ENCODE assay signal across 11 cellular contexts in genomic region chr20:528923-529594, GRCh38. TPM values are rescaled to one million over a fixed set of nuclear protein-coding genes. Genes with fewer than 3 reads are reported as not detected.
DNase-seq lines count a peak whose midpoint lies in the region; ATAC-seq, FAIRE-seq and TF ChIP-seq lines count a peak whose summit lies in the region.
"Had no signal": no experiment of that assay in that cellular context is flagged by ENCODE, and none has a peak within 500 bp of the region (broad histone marks: within the 10 kb centered on the region; RNA-seq: fewer than 3 reads in every experiment).

No MANE protein-coding gene starts in this region.

- H3K4me3 ChIP-seq in PC-3 (ENCODE audit: low read length), result no peak overlapping the region

- no peaks in the 10 kb centered on the region for H3K9me2 ChIP-seq in PC-3 (replicated peaks; ENCODE audit: low read length)

- H3K9me3 Mint-ChIP-seq in activated CD8-positive, alpha-beta memory T cell treated with anti-CD3 and anti-CD28 coated beads, Interleukin-2, amount 10 ng/mL, durations not matched to agents 7 days and 5 days (ENCODE audit: low read depth), result peaks cover 14% of the 10 kb centered on the region
- H3K9me3 Mint-ChIP-seq in stimulated activated effector memory CD8-positive, alpha-beta T cell treated with anti-CD3 and anti-CD28 coated beads, Interleukin-12 subunit alpha, Interleukin-12 subunit beta, amount 100 ng/mL, for 72 hours, result peaks cover 9% of the 10 kb centered on the region

- DNase-seq in activated CD8-positive, alpha-beta memory T cell treated with anti-CD3 and anti-CD28 coated beads, Interleukin-2, amount 10 ng/mL, durations not matched to agents 7 days and 5 days, result no peak
- no peak for DNase-seq in activated CD8-positive, alpha-beta memory T cell treated with anti-CD3 and anti-CD28 coated beads, Interleukin-2, amount 50 U/mL, for 4 hours
- peak; percentile 70 for DNase-seq in PC-3
- peak; percentile 72 for DNase-seq in fibroblast of gingiva (ENCODE audit: low read depth)
- DNase-seq in stimulated activated effector memory CD8-positive, alpha-beta T cell treated with anti-CD3 and anti-CD28 coated beads, Interleukin-12 subunit alpha, Interleukin-12 subunit beta, amount 100 ng/mL, for 72 hours (ENCODE audit: low spot score in 2 of 2), result no peak
- DNase-seq in D721Med (ENCODE audit: insufficient read length, low spot score), result no peak
- DNase-seq in OCI-M2 (lab: John Stamatoyannopoulos, UW; ENCODE audit: unreplicated experiment), result no peak
- no peak for DNase-seq in GM12891 (ENCODE audit: insufficient read length, low spot score)
- DNase-seq: effector CD4-positive, alpha-beta T cell; stimulated activated CD4-positive, alpha-beta T cell treated with anti-CD3 and anti-CD28 coated beads, Interleukin-2, amount 100 ng/mL, for 24 hours had no signal

- no peak for FAIRE-seq in D721Med (lab: Jason Lieb, UNC)
- no peak for FAIRE-seq in GM12891 (lab: Jason Lieb, UNC)

- H3F3A ChIP-seq in PC-3 (ENCODE audit: low read length, unreplicated experiment), result no peaks in the 10 kb centered on the region

- CTCF ChIA-PET in activated CD8-positive, alpha-beta memory T cell treated with anti-CD3 and anti-CD28 coated beads, Interleukin-2, amount 10 ng/mL, durations not matched to agents 7 days and 5 days (lab: Charles Lee), result interaction anchor here (1.1 kb wide), 1 partner anchor 17 kb away, joined by 3 read pairs; no protein-coding TSS in a partner anchor
- CTCF ChIA-PET in PC-3 (lab: Charles Lee), result no interaction called here

- BruUV-seq in PC-3 (replicated peaks; lab: Mats Ljungman, UMichigan), result no TSS peak

- no peak overlapping the region for H2AFZ ChIP-seq in PC-3 (ENCODE audit: low read length)

- ATAC-seq in activated CD8-positive, alpha-beta memory T cell treated with anti-CD3 and anti-CD28 coated beads, Interleukin-2, amount 10 ng/mL, durations not matched to agents 7 days and 5 days, result peak; percentile 27
- peak; percentile 89 for ATAC-seq in PC-3
- peak; percentile 99 for ATAC-seq in stimulated activated effector memory CD8-positive, alpha-beta T cell treated with anti-CD3 and anti-CD28 coated beads, Interleukin-12 subunit alpha, Interleukin-12 subunit beta, amount 100 ng/mL, for 72 hours

- no peaks in the 10 kb centered on the region for H3K9me3 ChIP-seq in PC-3 (ENCODE audit: low read length)

- no peak overlapping the region for H3K4me3 Mint-ChIP-seq in activated CD8-positive, alpha-beta memory T cell treated with anti-CD3 and anti-CD28 coated beads, Interleukin-2, amount 10 ng/mL, durations not matched to agents 7 days and 5 days
- no peak overlapping the region for H3K4me3 Mint-ChIP-seq in stimulated activated effector memory CD8-positive, alpha-beta T cell treated with anti-CD3 and anti-CD28 coated beads, Interleukin-12 subunit alpha, Interleukin-12 subunit beta, amount 100 ng/mL, for 72 hours
- H3K4me3 Mint-ChIP-seq: memory B cell had no signal

- no peak for TF ChIP-seq CTCF in PC-3 (conservative IDR thresholded peaks at IDR 0.05; ENCODE audit: low read depth, low read length)
- no peak for TF ChIP-seq CTCF in D721Med (IDR thresholded peaks at IDR 0.05; ENCODE audit: insufficient read depth, missing control alignments)

- H3K9ac ChIP-seq in PC-3 (ENCODE audit: low read length), result no peak overlapping the region

- H3K36me3 ChIP-seq in PC-3 (ENCODE audit: low read depth, low read length), result peaks cover 41% of the 10 kb centered on the region

- no peaks in the 10 kb centered on the region for H3K27me3 Mint-ChIP-seq in activated CD8-positive, alpha-beta memory T cell treated with anti-CD3 and anti-CD28 coated beads, Interleukin-2, amount 10 ng/mL, durations not matched to agents 7 days and 5 days
- H3K27me3 Mint-ChIP-seq: memory B cell had no signal

- POLR2A ChIA-PET in PC-3 (lab: Charles Lee; ENCODE audit: unreplicated experiment), result interaction anchor here (0.5 kb wide), 1 partner anchor 9 kb away, joined by 7 read pairs; no protein-coding TSS in a partner anchor

- peaks cover 12% of the 10 kb centered on the region for H3K4me1 Mint-ChIP-seq in activated CD8-positive, alpha-beta memory T cell treated with anti-CD3 and anti-CD28 coated beads, Interleukin-2, amount 10 ng/mL, durations not matched to agents 7 days and 5 days
- H3K4me1 Mint-ChIP-seq in stimulated activated effector memory CD8-positive, alpha-beta T cell treated with anti-CD3 and anti-CD28 coated beads, Interleukin-12 subunit alpha, Interleukin-12 subunit beta, amount 100 ng/mL, for 72 hours, result peaks cover 36% of the 10 kb centered on the region

- no peaks in the 10 kb centered on the region for H3K27me3 ChIP-seq in PC-3 (ENCODE audit: low read length)

- TF ChIP-seq POLR2A in GM12891 (IDR thresholded peaks at IDR 0.05; ENCODE audit: low read depth, low read length), result no peak

- peaks cover 69% of the 10 kb centered on the region for H3K36me3 Mint-ChIP-seq in activated CD8-positive, alpha-beta memory T cell treated with anti-CD3 and anti-CD28 coated beads, Interleukin-2, amount 10 ng/mL, durations not matched to agents 7 days and 5 days
- peaks cover 77% of the 10 kb centered on the region for H3K36me3 Mint-ChIP-seq in stimulated activated effector memory CD8-positive, alpha-beta T cell treated with anti-CD3 and anti-CD28 coated beads, Interleukin-12 subunit alpha, Interleukin-12 subunit beta, amount 100 ng/mL, for 72 hours

- H3K4me2 ChIP-seq in PC-3 (ENCODE audit: low read length), result 0 out of 2 replicates have a peak overlapping the region, but pooled peaks have one; percentile 5

- H3K27ac ChIP-seq in PC-3 (ENCODE audit: low read length), result no peak overlapping the region

- intact Hi-C loops in PC-3 (cut with micrococcal nuclease), result no loop called here

- H4K20me1 ChIP-seq in PC-3 (ENCODE audit: low read length), result peaks cover 62% of the 10 kb centered on the region

- H3K4me1 ChIP-seq in PC-3 (ENCODE audit: insufficient read depth, low read length), result peaks cover 14% of the 10 kb centered on the region

- H3K27ac Mint-ChIP-seq in activated CD8-positive, alpha-beta memory T cell treated with anti-CD3 and anti-CD28 coated beads, Interleukin-2, amount 10 ng/mL, durations not matched to agents 7 days and 5 days, result no peak overlapping the region
- H3K27ac Mint-ChIP-seq in stimulated activated effector memory CD8-positive, alpha-beta T cell treated with anti-CD3 and anti-CD28 coated beads, Interleukin-12 subunit alpha, Interleukin-12 subunit beta, amount 100 ng/mL, for 72 hours, result peak overlapping the region; percentile 91
- H3K27ac Mint-ChIP-seq: memory B cell had no signal

- H3K79me2 ChIP-seq in PC-3 (ENCODE audit: low read length), result peaks cover 93% of the 10 kb centered on the region

TF ChIP-seq in GM12891, 5 proteins besides CTCF, POLR2A, EP300 and RAD21:
- TF ChIP-seq SPI1 (IDR thresholded peaks at IDR 0.05; ENCODE audit: low read depth, low read length), result no peak
- no peak for TF ChIP-seq POU2F2 (IDR thresholded peaks at IDR 0.05; ENCODE audit: low read depth, low read length)

RNA-seq across cellular contexts. Expression of gene CSNK2A1, which starts 14.5 kb away (rescaled TPM):
- 100 to 1,000 TPM; 111 to 124 TPM for total RNA-seq in activated CD8-positive, alpha-beta memory T cell treated with anti-CD3 and anti-CD28 coated beads, Interleukin-2, amount 10 ng/mL, durations not matched to agents 7 days and 5 days
- 147 and 161 TPM in 2 replicates for total RNA-seq in PC-3 (2014; rRNA removed)
- polyA plus RNA-seq in GM12891 (2012; ENCODE audit: low read depth, missing spikeins), result 76.8 TPM

Comparison
In these comparisons a context has a peak if more than half of its experiments do, and no peak if none do; other contexts are left out.
1. ATAC-seq: peak in every context shown above with its lines; median percentile 99 in stimulated activated effector memory CD8-positive, alpha-beta T cell treated with anti-CD3 and anti-CD28 coated beads, Interleukin-12 subunit alpha, Interleukin-12 subunit beta, amount 100 ng/mL, for 72 hours; 89 in PC-3; 27 in activated CD8-positive, alpha-beta memory T cell treated with anti-CD3 and anti-CD28 coated beads, Interleukin-2, amount 10 ng/mL, durations not matched to agents 7 days and 5 days.
2. DNase-seq: peak in PC-3 (single experiment) and fibroblast of gingiva (single experiment); none in activated CD8-positive, alpha-beta memory T cell treated with anti-CD3 and anti-CD28 coated beads, Interleukin-2, amount 10 ng/mL, durations not matched to agents 7 days and 5 days (single experiment), activated CD8-positive, alpha-beta memory T cell treated with anti-CD3 and anti-CD28 coated beads, Interleukin-2, amount 50 U/mL, for 4 hours (single experiment), stimulated activated effector memory CD8-positive, alpha-beta T cell treated with anti-CD3 and anti-CD28 coated beads, Interleukin-12 subunit alpha, Interleukin-12 subunit beta, amount 100 ng/mL, for 72 hours (0 of 2), D721Med (single experiment), OCI-M2 (single experiment) and GM12891 (single experiment).